Comparison of ENCODE assay signal across 13 cellular contexts in genomic region chr1:32878183-32878582, GRCh38. TPM values are rescaled to one million over a fixed set of nuclear protein-coding genes. Genes with fewer than 3 reads are reported as not detected.
DNase-seq lines count a peak whose midpoint lies in the region; ATAC-seq and TF ChIP-seq lines count a peak whose summit lies in the region.
"Had no signal": no experiment of that assay in that cellular context is flagged by ENCODE, and none has a peak within 500 bp of the region (broad histone marks: within the 10 kb centered on the region; RNA-seq: fewer than 3 reads in every experiment).

No MANE protein-coding gene starts in this region.

- peaks cover 6% of the 10 kb centered on the region for H3K4me1 ChIP-seq in Panc1 (ENCODE audit: control insufficient read depth, insufficient read depth, low read length)
- peaks cover 4% of the 10 kb centered on the region for H3K4me1 ChIP-seq in upper lobe of right lung

- ATAC-seq in Panc1 (peak; percentile 54; the same call in 1 of the 2 replicates), upper lobe of right lung (no peak)

- H3K9me3 ChIP-seq in Panc1 (ENCODE audit: control insufficient read depth, insufficient read depth, low read depth, low read length), result no peaks in the 10 kb centered on the region
- H3K9me3 ChIP-seq in upper lobe of right lung, result no peaks in the 10 kb centered on the region

- no peak overlapping the region for H3K4me3 ChIP-seq in Panc1 (ENCODE audit: low read depth in 2 of 2, low read length in 2 of 2)
- no peak overlapping the region for H3K4me3 ChIP-seq in fibroblast of pulmonary artery (replicated peaks; ENCODE audit: low read depth, low read length)
- no peak overlapping the region for H3K4me3 ChIP-seq in upper lobe of right lung
- H3K4me3 ChIP-seq: smooth muscle cell had no signal

- H3K27me3 ChIP-seq in Panc1 (ENCODE audit: control insufficient read depth, insufficient read depth, low read length), result peaks cover 4% of the 10 kb centered on the region
- H3K27me3 ChIP-seq in upper lobe of right lung, result peaks cover 15% of the 10 kb centered on the region

- no peak overlapping the region for H3K27ac Mint-ChIP-seq in CD14-positive monocyte
- H3K27ac Mint-ChIP-seq: CD4-positive, alpha-beta T cell had no signal

- in situ Hi-C loops in Panc1 (cut with HindIII; ENCODE audit: low pct_unique_long_range_greater_than_20kb, low sequenced_read_pairs), result no loop called here

- no peaks in the 10 kb centered on the region for H3K36me3 ChIP-seq in Panc1 (ENCODE audit: control insufficient read depth, insufficient read depth, low read length)
- H3K36me3 ChIP-seq in upper lobe of right lung, result no peaks in the 10 kb centered on the region

- DNase-seq in AG08395 (ENCODE audit: low spot score), result peak; percentile 54
- DNase-seq in EH (ENCODE audit: low read depth), result peak; percentile 36
- no peak for DNase-seq in Panc1 (ENCODE audit: low read depth, low spot score)
- peak; percentile 50 for DNase-seq in fibroblast of pulmonary artery (ENCODE audit: low read depth)
- no peak for DNase-seq in upper lobe of right lung
- DNase-seq in NCI-H774 (lab: John Stamatoyannopoulos, UW), result no peak
- no peak for DNase-seq in SW 1271 (lab: John Stamatoyannopoulos, UW)
- no peak for DNase-seq in CD14-positive monocyte (ENCODE audit: low spot score)
- DNase-seq: MV-4-11 had no signal

- H3K27ac ChIP-seq in Panc1 (ENCODE audit: low read length) (no peak overlapping the region), upper lobe of right lung (no peak overlapping the region)

- CTCF ChIA-PET in Panc1 (lab: Charles Lee), result no interaction called here

- H3K4me3 Mint-ChIP-seq in CD14-positive monocyte, result no peak overlapping the region
- H3K4me3 Mint-ChIP-seq: CD4-positive, alpha-beta T cell had no signal

- peaks cover 3% of the 10 kb centered on the region for H3K4me1 Mint-ChIP-seq in CD14-positive monocyte

- intact Hi-C loops in Panc1 (cut with micrococcal nuclease; ENCODE audit: unreplicated experiment), result loop anchor here (10.0 kb wide), 2 partner anchors 207 to 433 kb away; partner anchors contain the start of gene AZIN2
- intact Hi-C loops in upper lobe of right lung (cut with DNase I), result no loop called here
- intact Hi-C loops in CD14-positive monocyte (cut with micrococcal nuclease), result loop anchor here (5.0 to 10.0 kb wide), 2 partner anchors 209 to 363 kb away; no protein-coding TSS in a partner anchor

- POLR2A ChIA-PET in Panc1 (lab: Charles Lee), result interaction anchor here (0.6 kb wide), 1 partner anchor 224 kb away, joined by 14 read pairs; no protein-coding TSS in a partner anchor

- no TSS peak for BruUV-seq in Panc1 (replicated peaks; lab: Mats Ljungman, UMichigan)

- H3K9me3 Mint-ChIP-seq in CD14-positive monocyte, result peaks cover 0 to 3% (median 0%) of the 10 kb centered on the region in 7 donors
- H3K9me3 Mint-ChIP-seq: CD4-positive, alpha-beta T cell had no signal

- H3K27me3 Mint-ChIP-seq in CD14-positive monocyte (ENCODE audit: low read depth in 3 of 3), result peaks cover 23 to 40% (median 30%) of the 10 kb centered on the region in 3 donors

- TF ChIP-seq CTCF in Panc1 (IDR thresholded peaks at IDR 0.05) (no peak), fibroblast of pulmonary artery (IDR thresholded peaks at IDR 0.05; ENCODE audit: low read length, missing control alignments) (no peak), upper lobe of right lung (IDR thresholded peaks at IDR 0.05) (no peak), CD14-positive monocyte (IDR thresholded peaks at IDR 0.05) (no peak)

- H3K36me3 Mint-ChIP-seq in CD14-positive monocyte, result no peaks in the 10 kb centered on the region

RNA-seq across cellular contexts. Expression of gene FNDC5, which starts 7.5 kb away (rescaled TPM):
- total RNA-seq in Panc1 (2021; ENCODE audit: unreplicated experiment) (2.6 TPM), upper lobe of right lung (1.5 TPM)
- polyA plus RNA-seq in Panc1 (2012; ENCODE audit: insufficient read length), result 3.5 TPM
- not detected for polyA plus RNA-seq in CD14-positive monocyte
- total RNA-seq: CD4-positive, alpha-beta T cell; smooth muscle cell had no signal
- polyA plus RNA-seq: smooth muscle cell had no signal

RNA-seq across cellular contexts. Expression of gene HPCA, which starts 8.1 kb away (rescaled TPM):
- total RNA-seq in Panc1 (2021; ENCODE audit: unreplicated experiment) (1.2 TPM), upper lobe of right lung (not detected)
- polyA plus RNA-seq in Panc1 (2012; ENCODE audit: insufficient read length), result 1.7 TPM
- not detected for polyA plus RNA-seq in CD14-positive monocyte
- total RNA-seq: astrocyte; CD4-positive, alpha-beta T cell; endothelial cell of umbilical vein; smooth muscle cell had no signal
- polyA plus RNA-seq: endothelial cell of umbilical vein, smooth muscle cell had no signal

RNA-seq across cellular contexts. Expression of gene TMEM54, which starts 23.0 kb away (rescaled TPM):
- total RNA-seq in Panc1 (2021; ENCODE audit: unreplicated experiment), result 61.5 TPM
- 133 TPM for polyA plus RNA-seq in Panc1 (2012; ENCODE audit: insufficient read length)
- total RNA-seq in upper lobe of right lung, result 41.9 TPM
- not detected for polyA plus RNA-seq in CD14-positive monocyte
- total RNA-seq: CD4-positive, alpha-beta T cell had no signal

Comparison
In these comparisons a context has a peak if more than half of its experiments do, and no peak if none do; other contexts are left out.
1. DNase-seq: peak in AG08395 (single experiment), EH (single experiment) and fibroblast of pulmonary artery (single experiment); none in Panc1 (single experiment), upper lobe of right lung (single experiment), NCI-H774 (single experiment), SW 1271 (0 of 2) and CD14-positive monocyte (single experiment).